13 cellular contexts compared by ENCODE assay signal in the genomic region with DNA sequence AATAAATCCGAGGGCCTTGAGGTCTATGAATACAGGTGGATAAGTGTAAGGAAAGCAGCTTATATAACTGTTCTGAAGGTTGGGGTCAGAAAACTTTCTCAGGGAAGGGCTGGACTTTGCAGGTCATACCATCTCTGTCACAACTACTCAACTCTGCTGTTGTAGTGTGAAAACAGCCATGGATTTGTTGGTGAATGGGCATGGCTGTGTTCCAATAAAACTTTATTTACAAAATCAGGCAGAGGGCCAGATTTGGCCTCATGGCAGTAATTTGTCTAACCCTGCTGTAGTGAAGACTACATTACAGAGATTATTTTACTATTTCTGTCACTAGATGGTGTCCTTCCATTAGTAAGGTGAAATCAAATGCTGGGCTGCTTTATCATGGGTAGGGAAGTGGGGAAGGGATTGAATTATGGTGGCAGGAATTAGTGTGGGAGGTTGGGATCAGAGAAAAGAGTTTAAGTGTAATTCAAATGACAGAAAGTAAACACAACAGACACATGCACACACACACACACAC.
DNase-seq lines count a peak whose midpoint lies in the region; ATAC-seq, FAIRE-seq and TF ChIP-seq lines count a peak whose summit lies in the region.
"Had no signal": no experiment of that assay in that cellular context is flagged by ENCODE, and none has a peak within 500 bp of the region (broad histone marks: within the 10 kb centered on the region; RNA-seq: fewer than 3 reads in every experiment).

No MANE protein-coding gene starts in this region.

- TF ChIP-seq CTCF in LNCAP (IDR thresholded peaks at IDR 0.05), result peak; percentile 25; the same call in 1 of the 2 replicates
- TF ChIP-seq CTCF in brain (conservative IDR thresholded peaks at IDR 0.05), result peak; percentile 33 to 55
- TF ChIP-seq CTCF in GM10248 (IDR thresholded peaks at IDR 0.05; ENCODE audit: control extremely low read depth, extremely low read depth, low read depth, missing control alignments), result no peak

- peak; percentile 22 for DNase-seq in Ammon's horn (ENCODE audit: low spot score)
- DNase-seq in NCI-H774 (lab: John Stamatoyannopoulos, UW), result peak; percentile 48
- no peak for DNase-seq in GM19239 (ENCODE audit: insufficient read length, low spot score)
- DNase-seq in GM10248 (ENCODE audit: extremely low spot score), result no peak
- DNase-seq: AML-193, kidney glomerular epithelial cell, NCI-H1694 treated with DMSO at 0.1 percent for 48 hours, trophoblast cell had no signal

- H3K27me3 Mint-ChIP-seq in brain, result peaks cover 19% of the 10 kb centered on the region

- H3K9me3 Mint-ChIP-seq in brain, result peaks cover 0 to 43% (median 0%) of the 10 kb centered on the region in 5 experiments

- CTCF ChIA-PET in GM10248 (lab: Yijun Ruan, JAX), result no interaction called here

- no peak overlapping the region for H3K27ac Mint-ChIP-seq in brain

- no peaks in the 10 kb centered on the region for H3K4me1 Mint-ChIP-seq in brain

- no peak for ATAC-seq in HG02798 (IDR thresholded peaks at IDR 0.05; ENCODE audit: poor library complexity, unreplicated experiment)
- ATAC-seq in GM18870 (IDR thresholded peaks at IDR 0.05; ENCODE audit: unreplicated experiment), result no peak

- POLR2A ChIA-PET in GM10248 (lab: Yijun Ruan, JAX), result no interaction called here

- H3K36me3 Mint-ChIP-seq in brain, result no peaks in the 10 kb centered on the region

- H3K4me3 Mint-ChIP-seq in brain, result no peak overlapping the region

- FAIRE-seq in GM19239 (lab: Jason Lieb, UNC), result no peak
- FAIRE-seq: GM12892 had no signal

Comparison
In these comparisons a context has a peak if more than half of its experiments do, and no peak if none do; other contexts are left out.
1. DNase-seq: peak in Ammon's horn (single experiment) and NCI-H774 (single experiment); none in GM19239 (single experiment) and GM10248 (single experiment).